Comparison of ENCODE assay signal across 32 cellular contexts in the genomic region with DNA sequence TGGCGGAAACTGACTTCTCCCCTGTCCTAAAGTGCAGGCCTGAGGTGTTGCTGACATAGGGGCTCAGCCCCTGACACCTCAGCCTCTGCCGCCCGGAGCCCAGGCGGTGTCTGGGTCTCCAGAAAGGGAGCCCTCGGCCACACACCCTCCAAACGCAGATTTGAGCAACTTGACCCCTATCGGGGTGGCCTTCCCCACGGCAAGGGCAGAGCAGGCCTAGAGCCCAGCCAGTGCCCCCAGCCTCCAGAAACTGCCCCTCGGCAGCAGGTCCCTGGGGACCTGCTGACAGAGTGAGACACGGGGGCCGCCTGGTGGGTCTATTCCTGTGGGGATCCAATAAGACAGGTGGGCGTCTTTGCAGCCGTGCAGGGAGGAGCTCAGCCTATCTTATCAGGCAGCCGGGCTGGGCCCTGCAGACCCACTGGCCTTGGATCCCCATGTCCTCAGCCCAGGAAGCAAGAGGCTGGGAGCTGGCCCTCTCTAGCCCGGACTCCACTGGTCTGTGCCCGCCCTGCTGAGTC. TPM values are rescaled to one million over a fixed set of nuclear protein-coding genes. Genes with fewer than 3 reads are reported as not detected.
DNase-seq lines count a peak whose midpoint lies in the region; ATAC-seq, FAIRE-seq and TF ChIP-seq lines count a peak whose summit lies in the region.
"Had no signal": no experiment of that assay in that cellular context is flagged by ENCODE, and none has a peak within 500 bp of the region (broad histone marks: within the 10 kb centered on the region; RNA-seq: fewer than 3 reads in every experiment).

No MANE protein-coding gene starts in this region.

- no peaks in the 10 kb centered on the region for H3K27me3 Mint-ChIP-seq in activated CD8-positive, alpha-beta memory T cell treated with anti-CD3 and anti-CD28 coated beads, Interleukin-2, amount 10 ng/mL, durations not matched to agents 7 days and 5 days
- H3K27me3 Mint-ChIP-seq: activated naive CD4-positive, alpha-beta T cell treated with anti-CD3 and anti-CD28 coated beads, Interleukin-2, amount 50 U/mL, for 24 hours; CD4-positive, alpha-beta memory T cell had no signal

- dilution Hi-C loops in IMR-90 (cut with HindIII; ENCODE audit: low sequenced_read_pairs, unreplicated experiment): no loop called here

- no peak overlapping the region for H2AK9ac ChIP-seq in IMR-90 (replicated peaks; ENCODE audit: low read depth, low read length, poor library complexity)

- FAIRE-seq in K562 (lab: Jason Lieb, UNC) (no peak), pancreas (lab: Jason Lieb, UNC) (no peak)
- FAIRE-seq: A204.1, bronchial epithelial cell, GM12891, TTC549 had no signal

- TF ChIP-seq CTCF in IMR-90 (conservative IDR thresholded peaks at IDR 0.05; ENCODE audit: low read depth, low read length): no peak
- no peak for TF ChIP-seq CTCF in K562 (IDR thresholded peaks at IDR 0.05 in 2 of 3, conservative IDR thresholded peaks at IDR 0.05 in 1 of 3; ENCODE audit: insufficient read depth in 2 of 3, low read depth in 1 of 3, low read length in 3 of 3)
- no peak for TF ChIP-seq CTCF in pancreas (IDR thresholded peaks at IDR 0.05)

- H3K27me3 ChIP-seq in IMR-90 (ENCODE audit: control insufficient read depth, insufficient read depth, low read length) (no peaks in the 10 kb centered on the region), K562 (ENCODE audit: control insufficient read depth in 2 of 2, insufficient read depth in 2 of 2, low read length in 2 of 2) (peaks cover 0 to 10% of the 10 kb centered on the region in 2 experiments; a peak in 2 of 5 replicates), pancreas (no peaks in the 10 kb centered on the region)
- H3K27me3 ChIP-seq: testis, vagina had no signal

- no peak overlapping the region for H4K8ac ChIP-seq in IMR-90 (ENCODE audit: low read depth in 2 of 2, low read length in 2 of 2)

- H3K27ac Mint-ChIP-seq in activated CD8-positive, alpha-beta memory T cell treated with anti-CD3 and anti-CD28 coated beads, Interleukin-2, amount 10 ng/mL, durations not matched to agents 7 days and 5 days: no peak overlapping the region
- H3K27ac Mint-ChIP-seq: nephron progenitor cell had no signal

- no peak for TF ChIP-seq RAD21 in IMR-90 (IDR thresholded peaks at IDR 0.05; ENCODE audit: low read length)
- no peak for TF ChIP-seq RAD21 in K562 (CRISPR knock-in tag; conservative IDR thresholded peaks at IDR 0.05 in 1 of 2, IDR thresholded peaks at IDR 0.05 in 1 of 2)

- peaks cover 8% of the 10 kb centered on the region for H3K36me3 Mint-ChIP-seq in activated CD8-positive, alpha-beta memory T cell treated with anti-CD3 and anti-CD28 coated beads, Interleukin-2, amount 10 ng/mL, durations not matched to agents 7 days and 5 days
- H3K36me3 Mint-ChIP-seq: activated naive CD4-positive, alpha-beta T cell treated with anti-CD3 and anti-CD28 coated beads, Interleukin-2, amount 50 U/mL, for 24 hours had no signal

- intact Hi-C loops in IMR-90 (cut with micrococcal nuclease): no loop called here
- intact Hi-C loops in K562 (cut with micrococcal nuclease): no loop called here
- intact Hi-C loops in pancreas (cut with DNase I): no loop called here

- no peak overlapping the region for H3K23ac ChIP-seq in IMR-90 (ENCODE audit: low read depth, low read length)

- H3K4me3 ChIP-seq in IMR-90 (ENCODE audit: insufficient read depth, low read depth, low read length) (no peak overlapping the region), K562 (no peak overlapping the region), pancreas (no peak overlapping the region)
- H3K4me3 ChIP-seq: testis, vagina had no signal

- no TSS peak for BruUV-seq in IMR-90 (replicated peaks; lab: Mats Ljungman, UMichigan)
- no TSS peak for BruUV-seq in K562 (replicated peaks; lab: Mats Ljungman, UMichigan)

- 87% methylated on average over 6 of the region's 16 CpGs; no CpG with 5 or more reads in 1 of the 2 experiments for WGBS in IMR-90 (ENCODE audit: extremely low coverage in 2 of 2, insufficient read length in 1 of 2), 2 experiments
- 60% methylated on average over 16 of the region's 16 CpGs for WGBS in K562 (ENCODE audit: insufficient coverage, low coverage, missing lambda C conversion rate)
- WGBS in pancreas, 2 donors: 80% methylated on average over 16 of the region's 16 CpGs

- no peak overlapping the region for H3K4me3 Mint-ChIP-seq in activated CD8-positive, alpha-beta memory T cell treated with anti-CD3 and anti-CD28 coated beads, Interleukin-2, amount 10 ng/mL, durations not matched to agents 7 days and 5 days
- H3K4me3 Mint-ChIP-seq: activated naive CD4-positive, alpha-beta T cell treated with anti-CD3 and anti-CD28 coated beads, Interleukin-2, amount 50 U/mL, for 24 hours; CD4-positive, alpha-beta memory T cell; nephron progenitor cell had no signal

- H2AK5ac ChIP-seq in IMR-90 (ENCODE audit: low read depth, low read length): no peak overlapping the region

- H3K56ac ChIP-seq in IMR-90 (ENCODE audit: extremely low read depth, insufficient read depth, low read length): no peak overlapping the region

- TF ChIP-seq POLR2A in IMR-90 (IDR thresholded peaks at IDR 0.05; ENCODE audit: low read depth, low read length): peak; percentile 3
- no peak for TF ChIP-seq POLR2A in K562 (conservative IDR thresholded peaks at IDR 0.05)

- no peak overlapping the region for H2AFZ ChIP-seq in IMR-90 (replicated peaks; ENCODE audit: low read length, poor library complexity)
- H2AFZ ChIP-seq in K562 (ENCODE audit: low read depth, low read length): no peak overlapping the region
- H2AFZ ChIP-seq: parathyroid adenoma had no signal

- H3K4me1 Mint-ChIP-seq in activated CD8-positive, alpha-beta memory T cell treated with anti-CD3 and anti-CD28 coated beads, Interleukin-2, amount 10 ng/mL, durations not matched to agents 7 days and 5 days: no peaks in the 10 kb centered on the region
- H3K4me1 Mint-ChIP-seq: activated naive CD4-positive, alpha-beta T cell treated with anti-CD3 and anti-CD28 coated beads, Interleukin-2, amount 50 U/mL, for 24 hours had no signal

- H2BK15ac ChIP-seq in IMR-90 (ENCODE audit: low read depth, low read length): no peak overlapping the region

- H2BK120ac ChIP-seq in IMR-90 (ENCODE audit: low read depth, low read length): no peak overlapping the region

- H3K9me3 ChIP-seq in IMR-90 (ENCODE audit: control insufficient read depth, insufficient read depth, low read length): no peaks in the 10 kb centered on the region
- no peaks in the 10 kb centered on the region for H3K9me3 ChIP-seq in K562 (replicated peaks; ENCODE audit: control insufficient read depth, insufficient read depth, low read depth, low read length)
- H3K9me3 ChIP-seq in pancreas: no peaks in the 10 kb centered on the region
- H3K9me3 ChIP-seq: testis, vagina had no signal

- no peak overlapping the region for H3K9ac ChIP-seq in IMR-90 (ENCODE audit: low read depth, low read length)
- peak overlapping the region in 1 of 2 experiments; percentile 70; a peak in 2 of 4 replicates for H3K9ac ChIP-seq in K562 (ENCODE audit: insufficient read depth in 1 of 2, low read depth in 2 of 2, low read length in 2 of 2)
- H3K9ac ChIP-seq: parathyroid adenoma had no signal

- no peak overlapping the region for H3K27ac ChIP-seq in IMR-90 (ENCODE audit: insufficient read depth, low read length)
- H3K27ac ChIP-seq in K562 (ENCODE audit: extremely low read depth, low read depth, low read length): no peak overlapping the region
- H3K27ac ChIP-seq in pancreas: peak overlapping the region in 1 of 4 donors; percentile 13
- H3K27ac ChIP-seq: parathyroid adenoma, testis had no signal

- no peak overlapping the region for H4K5ac ChIP-seq in IMR-90 (ENCODE audit: low read depth, low read length)

- in situ Hi-C loops in IMR-90 (cut with MboI; ENCODE audit: low sequenced_read_pairs): no loop called here
- in situ Hi-C loops in K562 (cut with MboI): no loop called here

- POLR2A ChIA-PET in IMR-90 (lab: Charles Lee; ENCODE audit: unreplicated experiment) (no interaction called here), K562 (lab: Yijun Ruan, JAX) (interaction anchor here (1.1 kb wide), 1 partner anchor 11 kb away, joined by 4 read pairs; no protein-coding TSS in a partner anchor)

- no peak overlapping the region for H2BK20ac ChIP-seq in IMR-90 (ENCODE audit: low read depth, low read length)

- no peak overlapping the region for H4K91ac ChIP-seq in IMR-90 (ENCODE audit: insufficient read depth, low read depth, low read length)

- no peak for ATAC-seq in activated CD8-positive, alpha-beta memory T cell treated with anti-CD3 and anti-CD28 coated beads, Interleukin-2, amount 10 ng/mL, durations not matched to agents 7 days and 5 days
- ATAC-seq in IMR-90 (ENCODE audit: low read depth) (no peak), K562 (0 out of 3 replicates have a peak, but pooled peaks have one; percentile 4), pancreas (peak in 3 of 4 donors; percentile 1 to 9 (median 2)), GM19467 (IDR thresholded peaks at IDR 0.05; ENCODE audit: unreplicated experiment) (no peak)
- ATAC-seq: stimulated activated naive CD8-positive, alpha-beta T cell treated with anti-CD3 and anti-CD28 coated beads, Interleukin-15, Interleukin-2, amounts not matched to agents 100 U/mL and 50 U/mL, for 24 hours had no signal

- H3K79me1 ChIP-seq in IMR-90 (ENCODE audit: low read depth in 1 of 2, low read length in 2 of 2): peaks cover 0 to 26% of the 10 kb centered on the region in 2 experiments; a peak in 3 of 4 replicates

- peaks cover 13% of the 10 kb centered on the region for H4K20me1 ChIP-seq in IMR-90 (ENCODE audit: insufficient read depth, low read length)
- H4K20me1 ChIP-seq in K562 (replicated peaks; ENCODE audit: control insufficient read depth, insufficient read depth, low read length): no peaks in the 10 kb centered on the region

- no peak overlapping the region for H3K18ac ChIP-seq in IMR-90 (ENCODE audit: low read depth, low read length)

- H2BK5ac ChIP-seq in IMR-90 (ENCODE audit: low read depth, low read length, poor library complexity, severe bottlenecking): no peak overlapping the region

- no peak for TF ChIP-seq EP300 in K562 (IDR thresholded peaks at IDR 0.05; ENCODE audit: low read length)

- no peaks in the 10 kb centered on the region; the same call in 1 of the 2 replicates for H3K9me1 ChIP-seq in IMR-90 (ENCODE audit: insufficient read depth, low read length)
- H3K9me1 ChIP-seq in K562 (ENCODE audit: control insufficient read depth, insufficient read depth, low read length): no peaks in the 10 kb centered on the region

- H3K36me3 ChIP-seq in IMR-90 (ENCODE audit: control insufficient read depth, insufficient read depth, low read length) (peaks cover 39% of the 10 kb centered on the region), K562 (ENCODE audit: control insufficient read depth, insufficient read depth, low read length) (peaks cover 24% of the 10 kb centered on the region; the same call in 2 of the 3 replicates), pancreas (peaks cover 8 to 51% (median 16%) of the 10 kb centered on the region in 3 donors)

- peak; percentile 14 for DNase-seq in activated CD8-positive, alpha-beta memory T cell treated with anti-CD3 and anti-CD28 coated beads, Interleukin-2, amount 50 U/mL, for 4 hours
- no peak for DNase-seq in activated CD8-positive, alpha-beta memory T cell treated with anti-CD3 and anti-CD28 coated beads, Interleukin-2, amount 10 ng/mL, durations not matched to agents 7 days and 5 days
- DNase-seq in IMR-90 (no peak), K562 (ENCODE audit: extremely low read depth in 1 of 4, low spot score in 3 of 4) (no peak), pancreas (peak in 2 of 6 donors; percentile 51 to 64), superior temporal gyrus (ENCODE audit: extremely low spot score) (no peak)
- no peak for DNase-seq in activated CD4-positive, CD25-positive, alpha-beta regulatory T cell (lab: John Stamatoyannopoulos, UW)
- DNase-seq: activated CD4-positive, alpha-beta T cell treated with anti-CD3 and anti-CD28 coated beads, Interleukin-2, amount 50 U/mL, for 48 hours; activated CD4-positive, CD25-positive, alpha-beta regulatory T cell treated with anti-CD3 and anti-CD28 coated beads, Interleukin-2, amount 50 U/mL, for 72 hours; amniotic stem cell; CD4-positive, alpha-beta memory T cell; effector CD4-positive, alpha-beta T cell; HCEC 1CT; hippocampal formation; NCI-H1092; NCI-H1694; NCI-H446 treated with DMSO at 0.1 percent for 48 hours; NCI-H774; nephron progenitor cell; stimulated activated CD4-positive, alpha-beta T cell treated with anti-CD3 and anti-CD28 coated beads, Interleukin-1b, Interleukin-23, amount 100 ng/mL, for 48 hours; stimulated activated naive CD8-positive, alpha-beta T cell treated with anti-CD3 and anti-CD28 coated beads, Interleukin-15, Interleukin-2, amounts not matched to agents 100 U/mL and 50 U/mL, for 24 hours; testis had no signal

- no peaks in the 10 kb centered on the region for H3K79me2 ChIP-seq in K562 (ENCODE audit: control insufficient read depth, insufficient read depth, low read length)
- H3K79me2 ChIP-seq: parathyroid adenoma had no signal

- H3K4me2 ChIP-seq in IMR-90 (ENCODE audit: low read depth, low read length): no peak overlapping the region
- no peak overlapping the region for H3K4me2 ChIP-seq in K562 (ENCODE audit: insufficient read depth, low read length)

- H3K4ac ChIP-seq in IMR-90 (ENCODE audit: low read depth, low read length): no peak overlapping the region

- no peaks in the 10 kb centered on the region for H3K9me3 Mint-ChIP-seq in activated CD8-positive, alpha-beta memory T cell treated with anti-CD3 and anti-CD28 coated beads, Interleukin-2, amount 10 ng/mL, durations not matched to agents 7 days and 5 days (ENCODE audit: low read depth)
- H3K9me3 Mint-ChIP-seq: activated naive CD4-positive, alpha-beta T cell treated with anti-CD3 and anti-CD28 coated beads, Interleukin-2, amount 50 U/mL, for 24 hours; nephron progenitor cell had no signal

- CTCF ChIA-PET in activated CD8-positive, alpha-beta memory T cell treated with anti-CD3 and anti-CD28 coated beads, Interleukin-2, amount 10 ng/mL, durations not matched to agents 7 days and 5 days (lab: Charles Lee): no interaction called here
- CTCF ChIA-PET in IMR-90 (lab: Yijun Ruan, JAX): no interaction called here
- CTCF ChIA-PET in K562 (lab: Yijun Ruan, JAX; ENCODE audit: low intra/inter-chr PET ratio): no interaction called here

- H3K4me1 ChIP-seq in IMR-90 (ENCODE audit: control insufficient read depth, insufficient read depth, low read length) (no peaks in the 10 kb centered on the region), K562 (replicated peaks in 1 of 2; ENCODE audit: control insufficient read depth in 2 of 2, insufficient read depth in 2 of 2, low read length in 2 of 2) (peaks cover 0 to 83% of the 10 kb centered on the region in 2 experiments; a peak in 3 of 5 replicates), pancreas (peaks cover 5 to 12% (median 12%) of the 10 kb centered on the region in 3 donors)
- H3K4me1 ChIP-seq: parathyroid adenoma, vagina had no signal

- H3K14ac ChIP-seq in IMR-90 (replicated peaks; ENCODE audit: low read depth, low read length): no peak overlapping the region

RNA-seq across cellular contexts. Expression of gene TMEM184A, which starts 11.0 kb away (rescaled TPM):
- not detected for total RNA-seq in activated CD8-positive, alpha-beta memory T cell treated with anti-CD3 and anti-CD28 coated beads, Interleukin-2, amount 10 ng/mL, durations not matched to agents 7 days and 5 days
- total RNA-seq in IMR-90 (2012; rRNA removed) (0.28 and 0.36 TPM in 2 replicates), K562 (2014; rRNA removed) (0.18 TPM in 1 of 2 replicates, not detected in the other), K562 (2014; rRNA removed; fragmentation: Illumina TruSeq; extraction: Trizol) (not detected in 2 replicates), K562 (2015; rRNA removed; fragmentation: Illumina TruSeq; extraction: Trizol) (not detected in 2 replicates), K562 (2021) (0.11 and 0.31 TPM in 2 replicates), pancreas (10 to 100 TPM; 15.2 to 27.5 (median 21.3) TPM)
- polyA plus RNA-seq in IMR-90 (2012; rRNA removed) (1.9 TPM in 2 replicates), K562 (2011; rRNA removed) (0.10 and 0.20 TPM in 2 replicates), K562 (2014; fragmentation: Illumina TruSeq; extraction: Trizol) (not detected in 2 replicates), K562 (2014; fragmentation: Nextera tagmentation; extraction: Ambion mirVana) (not detected), K562 (2014; rRNA removed) (not detected in 2 replicates), pancreas (10 to 100 TPM; 29.0 to 58.9 TPM)
- 0.74 and 1.2 TPM in 2 replicates for polyA plus RNA-seq in IMR-90 (2012; cell fraction: cytosol; rRNA removed)
- 4.1 and 11.5 TPM in 2 replicates for polyA plus RNA-seq in IMR-90 (2012; cell fraction: nucleus; rRNA removed; ENCODE audit: low replicate concordance)
- 0.32 and 2.6 TPM in 2 replicates for total RNA-seq in K562 (2011; cell fraction: chromatin; rRNA removed; ENCODE audit: low replicate concordance)
- 0.66 and 1.5 TPM in 2 replicates for total RNA-seq in K562 (2011; cell fraction: nucleolus; rRNA removed)
- 0.29 and 1.8 TPM in 2 replicates for total RNA-seq in K562 (2011; cell fraction: nucleoplasm; rRNA removed)
- polyA plus RNA-seq in K562 (2011; cell fraction: cytosol; rRNA removed): 0.12 and 0.72 TPM in 2 replicates
- polyA plus RNA-seq in K562 (2011; cell fraction: nucleus; rRNA removed): 0.53 and 1.7 TPM in 2 replicates
- polyA plus RNA-seq in K562 (2012): 0.04 and 0.12 TPM in 2 replicates
- polyA minus RNA-seq in K562 (2011; rRNA and poly(A)+ RNA removed): 0.14 and 0.15 TPM in 2 replicates
- 0.19 and 0.27 TPM in 2 replicates for polyA minus RNA-seq in K562 (2011; cell fraction: cytosol; rRNA and poly(A)+ RNA removed)
- 0.89 and 1.1 TPM in 2 replicates for polyA minus RNA-seq in K562 (2011; cell fraction: nucleus; rRNA and poly(A)+ RNA removed)
- total RNA-seq: CD4-positive, alpha-beta memory T cell; RPMI7951; T-helper 1 cell treated with Interleukin-12 subunit alpha and Interleukin-12 subunit beta and Interleukin-4 antibody, amounts not matched to agents 30 ng/mL and 1 ng/mL, for 36 hours had no signal
- polyA plus RNA-seq: CD4-positive, alpha-beta memory T cell had no signal

RNA-seq across cellular contexts. Expression of gene MAFK, which starts 14.5 kb away (rescaled TPM):
- 10 to 100 TPM; 22.4 to 22.9 TPM for total RNA-seq in activated CD8-positive, alpha-beta memory T cell treated with anti-CD3 and anti-CD28 coated beads, Interleukin-2, amount 10 ng/mL, durations not matched to agents 7 days and 5 days
- total RNA-seq in IMR-90 (2012; rRNA removed): 16.4 and 19.2 TPM in 2 replicates
- 27.1 and 27.9 TPM in 2 replicates for polyA plus RNA-seq in IMR-90 (2012; rRNA removed)
- polyA plus RNA-seq in IMR-90 (2012; cell fraction: cytosol; rRNA removed): 9.3 and 16.3 TPM in 2 replicates
- 216 and 262 TPM in 2 replicates for polyA plus RNA-seq in IMR-90 (2012; cell fraction: nucleus; rRNA removed; ENCODE audit: low replicate concordance)
- total RNA-seq in K562 (2011; cell fraction: chromatin; rRNA removed; ENCODE audit: low replicate concordance): 8.5 and 20.5 TPM in 2 replicates
- total RNA-seq in K562 (2011; cell fraction: nucleolus; rRNA removed): 11.2 and 12.1 TPM in 2 replicates
- 5.1 and 7.6 TPM in 2 replicates for total RNA-seq in K562 (2011; cell fraction: nucleoplasm; rRNA removed)
- 11.7 and 15.6 TPM in 2 replicates for total RNA-seq in K562 (2014; rRNA removed)
- 1.1 and 1.3 TPM in 2 replicates for total RNA-seq in K562 (2014; rRNA removed; fragmentation: Illumina TruSeq; extraction: Trizol)
- total RNA-seq in K562 (2015; rRNA removed; fragmentation: Illumina TruSeq; extraction: Trizol): 4.7 and 5.5 TPM in 2 replicates
- total RNA-seq in K562 (2021): 17.6 and 24.4 TPM in 2 replicates
- 2.1 and 4.9 TPM in 2 replicates for polyA plus RNA-seq in K562 (2011; rRNA removed)
- polyA plus RNA-seq in K562 (2011; cell fraction: cytosol; rRNA removed): 3.8 and 5.1 TPM in 2 replicates
- 9.8 and 26.1 TPM in 2 replicates for polyA plus RNA-seq in K562 (2011; cell fraction: nucleus; rRNA removed)
- polyA plus RNA-seq in K562 (2012): 11.2 and 12.1 TPM in 2 replicates
- polyA plus RNA-seq in K562 (2014; fragmentation: Illumina TruSeq; extraction: Trizol): 3.7 and 6.9 TPM in 2 replicates
- polyA plus RNA-seq in K562 (2014; fragmentation: Nextera tagmentation; extraction: Ambion mirVana): under 1 TPM; 0.04 to 0.07 TPM
- polyA plus RNA-seq in K562 (2014; rRNA removed): 12.8 and 13.5 TPM in 2 replicates
- 0.66 and 1.1 TPM in 2 replicates for polyA minus RNA-seq in K562 (2011; rRNA and poly(A)+ RNA removed)
- polyA minus RNA-seq in K562 (2011; cell fraction: cytosol; rRNA and poly(A)+ RNA removed): 5.5 and 7.7 TPM in 2 replicates
- polyA minus RNA-seq in K562 (2011; cell fraction: nucleus; rRNA and poly(A)+ RNA removed): 3.6 and 3.8 TPM in 2 replicates
- 10 to 100 TPM; 21.1 to 43.2 (median 23.4) TPM for total RNA-seq in pancreas
- polyA plus RNA-seq in pancreas: 10 to 100 TPM; 42.6 to 71.2 TPM

RNA-seq across cellular contexts. Expression of gene PSMG3, which starts 24.9 kb away (rescaled TPM):
- 10 to 100 TPM; 37.2 to 37.9 TPM for total RNA-seq in activated CD8-positive, alpha-beta memory T cell treated with anti-CD3 and anti-CD28 coated beads, Interleukin-2, amount 10 ng/mL, durations not matched to agents 7 days and 5 days
- total RNA-seq in IMR-90 (2012; rRNA removed) (30.6 and 37.3 TPM in 2 replicates), K562 (2014; rRNA removed) (122 and 132 TPM in 2 replicates), K562 (2014; rRNA removed; fragmentation: Illumina TruSeq; extraction: Trizol) (46.5 and 57.2 TPM in 2 replicates), K562 (2015; rRNA removed; fragmentation: Illumina TruSeq; extraction: Trizol) (81.5 and 83.4 TPM in 2 replicates), K562 (2021) (77.3 and 80.1 TPM in 2 replicates), pancreas (10 to 100 TPM in 4 of 6 donors, 1 to 10 TPM in 2; 6.7 to 12.0 (median 11.0) TPM)
- polyA plus RNA-seq in IMR-90 (2012; rRNA removed) (52.5 and 54.1 TPM in 2 replicates), K562 (2011; rRNA removed) (93.6 and 96.3 TPM in 2 replicates), K562 (2014; fragmentation: Illumina TruSeq; extraction: Trizol) (54.0 and 64.6 TPM in 2 replicates), K562 (2014; fragmentation: Nextera tagmentation; extraction: Ambion mirVana) (10 to 100 TPM; 34.8 to 55.3 TPM), K562 (2014; rRNA removed) (121 and 136 TPM in 2 replicates), pancreas (10 to 100 TPM; 45.6 to 46.1 TPM)
- polyA plus RNA-seq in IMR-90 (2012; cell fraction: cytosol; rRNA removed): 44.0 and 63.2 TPM in 2 replicates
- 74.3 and 81.9 TPM in 2 replicates for polyA plus RNA-seq in IMR-90 (2012; cell fraction: nucleus; rRNA removed; ENCODE audit: low replicate concordance)
- total RNA-seq in K562 (2011; cell fraction: chromatin; rRNA removed; ENCODE audit: low replicate concordance): 26.2 and 74.4 TPM in 2 replicates
- 89.7 and 92.9 TPM in 2 replicates for total RNA-seq in K562 (2011; cell fraction: nucleolus; rRNA removed)
- total RNA-seq in K562 (2011; cell fraction: nucleoplasm; rRNA removed): 63.3 and 66.8 TPM in 2 replicates
- polyA plus RNA-seq in K562 (2011; cell fraction: cytosol; rRNA removed): 110 and 136 TPM in 2 replicates
- 144 and 158 TPM in 2 replicates for polyA plus RNA-seq in K562 (2011; cell fraction: nucleus; rRNA removed)
- polyA plus RNA-seq in K562 (2012): 65.4 and 71.5 TPM in 2 replicates
- polyA minus RNA-seq in K562 (2011; rRNA and poly(A)+ RNA removed): 20.1 and 30.9 TPM in 2 replicates
- 22.6 and 24.3 TPM in 2 replicates for polyA minus RNA-seq in K562 (2011; cell fraction: cytosol; rRNA and poly(A)+ RNA removed)
- 12.3 and 13.9 TPM in 2 replicates for polyA minus RNA-seq in K562 (2011; cell fraction: nucleus; rRNA and poly(A)+ RNA removed)

RNA-seq across cellular contexts. Expression of gene INTS1, which starts 40.8 kb away (rescaled TPM):
- 100 to 1,000 TPM in 1 of 2 experiments, 10 to 100 TPM in 1; 97.5 to 102 TPM for total RNA-seq in activated CD8-positive, alpha-beta memory T cell treated with anti-CD3 and anti-CD28 coated beads, Interleukin-2, amount 10 ng/mL, durations not matched to agents 7 days and 5 days
- total RNA-seq in IMR-90 (2012; rRNA removed) (9.3 and 10.0 TPM in 2 replicates), K562 (2014; rRNA removed) (34.9 and 39.7 TPM in 2 replicates), K562 (2014; rRNA removed; fragmentation: Illumina TruSeq; extraction: Trizol) (4.1 and 6.8 TPM in 2 replicates), K562 (2015; rRNA removed; fragmentation: Illumina TruSeq; extraction: Trizol) (19.2 and 20.1 TPM in 2 replicates), K562 (2021) (105 and 119 TPM in 2 replicates), pancreas (10 to 100 TPM; 45.0 to 73.2 (median 58.3) TPM)
- polyA plus RNA-seq in IMR-90 (2012; rRNA removed) (40.1 and 47.1 TPM in 2 replicates), K562 (2011; rRNA removed) (12.0 and 28.0 TPM in 2 replicates), K562 (2014; fragmentation: Illumina TruSeq; extraction: Trizol) (18.5 and 66.3 TPM in 2 replicates), K562 (2014; fragmentation: Nextera tagmentation; extraction: Ambion mirVana) (1 to 10 TPM in 1 of 2 experiments, under 1 TPM in 1; 0.34 to 1.7 TPM), K562 (2014; rRNA removed) (46.7 and 55.1 TPM in 2 replicates), pancreas (100 to 1,000 TPM in 1 of 2 donors, 10 to 100 TPM in 1; 92.7 to 166 TPM)
- 32.2 and 35.8 TPM in 2 replicates for polyA plus RNA-seq in IMR-90 (2012; cell fraction: cytosol; rRNA removed)
- polyA plus RNA-seq in IMR-90 (2012; cell fraction: nucleus; rRNA removed; ENCODE audit: low replicate concordance): 80.3 and 296 TPM in 2 replicates
- 67.2 and 276 TPM in 2 replicates for total RNA-seq in K562 (2011; cell fraction: chromatin; rRNA removed; ENCODE audit: low replicate concordance)
- 199 and 200 TPM in 2 replicates for total RNA-seq in K562 (2011; cell fraction: nucleolus; rRNA removed)
- total RNA-seq in K562 (2011; cell fraction: nucleoplasm; rRNA removed): 92.5 and 92.7 TPM in 2 replicates
- polyA plus RNA-seq in K562 (2011; cell fraction: cytosol; rRNA removed): 17.5 and 46.7 TPM in 2 replicates
- polyA plus RNA-seq in K562 (2011; cell fraction: nucleus; rRNA removed): 146 and 297 TPM in 2 replicates
- 62.7 and 64.6 TPM in 2 replicates for polyA plus RNA-seq in K562 (2012)
- 9.8 and 11.1 TPM in 2 replicates for polyA minus RNA-seq in K562 (2011; rRNA and poly(A)+ RNA removed)
- 38.7 and 69.3 TPM in 2 replicates for polyA minus RNA-seq in K562 (2011; cell fraction: cytosol; rRNA and poly(A)+ RNA removed)
- polyA minus RNA-seq in K562 (2011; cell fraction: nucleus; rRNA and poly(A)+ RNA removed): 52.6 and 57.9 TPM in 2 replicates

Comparison
In these comparisons a context has a peak if more than half of its experiments do, and no peak if none do; other contexts are left out.
1. ATAC-seq: peak in K562 (single experiment) and pancreas (3 of 4); none in activated CD8-positive, alpha-beta memory T cell treated with anti-CD3 and anti-CD28 coated beads, Interleukin-2, amount 10 ng/mL, durations not matched to agents 7 days and 5 days (single experiment), IMR-90 (single experiment) and GM19467 (single experiment).
2. RNA of gene TMEM184A, which starts 11.0 kb away (total RNA-seq): 15.2 to 27.5 TPM in pancreas; 0.28 to 0.36 TPM in IMR-90, 0.11 to 2.6 TPM in K562 and not detected in activated CD8-positive, alpha-beta memory T cell treated with anti-CD3 and anti-CD28 coated beads, Interleukin-2, amount 10 ng/mL, durations not matched to agents 7 days and 5 days; every median in the first group is over 4 times any median in the second.